In genomic region chr2:121151311-121152109, GRCh38 we compare ENCODE assay signal across 20 cellular contexts.
DNase-seq lines count a peak whose midpoint lies in the region; ATAC-seq, FAIRE-seq and TF ChIP-seq lines count a peak whose summit lies in the region.
"Had no signal": no experiment of that assay in that cellular context is flagged by ENCODE, and none has a peak within 500 bp of the region (broad histone marks: within the 10 kb centered on the region; RNA-seq: fewer than 3 reads in every experiment).

No MANE protein-coding gene starts in this region.

- TF ChIP-seq CTCF in MCF 10A (IDR thresholded peaks at IDR 0.05; ENCODE audit: unreplicated experiment): no peak

- H3K4me3 Mint-ChIP-seq in MCF 10A (ENCODE audit: unreplicated experiment): no peak overlapping the region
- H3K4me3 Mint-ChIP-seq: activated naive CD4-positive, alpha-beta T cell treated with anti-CD3 and anti-CD28 coated beads, Interleukin-2, amount 50 U/mL, for 24 hours; CD14-positive monocyte; T-cell had no signal

- H3K27me3 Mint-ChIP-seq in MCF 10A (ENCODE audit: insufficient read depth, unreplicated experiment): no peaks in the 10 kb centered on the region
- H3K27me3 Mint-ChIP-seq: activated naive CD4-positive, alpha-beta T cell treated with anti-CD3 and anti-CD28 coated beads, Interleukin-2, amount 50 U/mL, for 24 hours; T-cell had no signal

- no peaks in the 10 kb centered on the region for H3K36me3 Mint-ChIP-seq in MCF 10A (ENCODE audit: insufficient read depth, unreplicated experiment)
- H3K36me3 Mint-ChIP-seq: activated naive CD4-positive, alpha-beta T cell treated with anti-CD3 and anti-CD28 coated beads, Interleukin-2, amount 50 U/mL, for 24 hours; CD14-positive monocyte; T-cell had no signal

- H3K9me3 ChIP-seq in small intestine (ENCODE audit: control insufficient read depth, low read depth) (no peaks in the 10 kb centered on the region), MG63 (no peaks in the 10 kb centered on the region)
- H3K9me3 ChIP-seq: testis had no signal

- H3K4me1 Mint-ChIP-seq in MCF 10A (ENCODE audit: insufficient read depth, unreplicated experiment): peaks cover 15% of the 10 kb centered on the region
- H3K4me1 Mint-ChIP-seq: activated naive CD4-positive, alpha-beta T cell treated with anti-CD3 and anti-CD28 coated beads, Interleukin-2, amount 50 U/mL, for 24 hours; CD14-positive monocyte; T-cell had no signal

- FAIRE-seq in small intestine (lab: Jason Lieb, UNC): no peak
- FAIRE-seq: endothelial cell of umbilical vein, GM12892 had no signal

- BruUV-seq in MCF 10A (replicated peaks; lab: Mats Ljungman, UMichigan): no TSS peak

- H3K4me3 ChIP-seq in small intestine (ENCODE audit: low read depth in 1 of 2, low read length in 2 of 2) (no peak overlapping the region), MG63 (no peak overlapping the region)
- H3K4me3 ChIP-seq: gastroesophageal sphincter, testis had no signal

- POLR2A ChIA-PET in MCF 10A (lab: Yijun Ruan, JAX): interaction anchor here (0.7 to 2.7 kb wide), 4 partner anchors 9 to 58 kb away, joined by 3 to 10 read pairs (median 4); no protein-coding TSS in a partner anchor

- 31 to 72% (median 49%) methylated on average over 14 of the region's 14 CpGs for WGBS in small intestine, 3 donors

- intact Hi-C loops in MCF 10A (cut with micrococcal nuclease): no loop called here

- H3K27ac ChIP-seq in layer of hippocampus (ENCODE audit: low read depth, low read length) (peak overlapping the region; percentile 10), small intestine (ENCODE audit: low read depth in 1 of 2, low read length in 1 of 2) (no peak overlapping the region)
- H3K27ac ChIP-seq: gastroesophageal sphincter, testis had no signal

- H3K27me3 ChIP-seq in layer of hippocampus (ENCODE audit: control insufficient read depth, insufficient read depth, low read length): no peaks in the 10 kb centered on the region
- no peaks in the 10 kb centered on the region for H3K27me3 ChIP-seq in small intestine (ENCODE audit: control insufficient read depth in 2 of 2, insufficient read depth in 2 of 2, low read length in 2 of 2)
- H3K27me3 ChIP-seq in MG63: no peaks in the 10 kb centered on the region
- H3K27me3 ChIP-seq: gastroesophageal sphincter, testis had no signal

- no peak overlapping the region for H3K27ac Mint-ChIP-seq in MCF 10A (ENCODE audit: low read depth, unreplicated experiment)
- H3K27ac Mint-ChIP-seq: activated naive CD4-positive, alpha-beta T cell treated with anti-CD3 and anti-CD28 coated beads, Interleukin-2, amount 50 U/mL, for 24 hours; T-cell had no signal

- H3K4me1 ChIP-seq in small intestine (ENCODE audit: control insufficient read depth in 2 of 2, insufficient read depth in 1 of 2, low read depth in 1 of 2, low read length in 1 of 2): no peaks in the 10 kb centered on the region
- H3K4me1 ChIP-seq: gastroesophageal sphincter, testis had no signal

- H3K36me3 ChIP-seq in small intestine (ENCODE audit: control insufficient read depth in 2 of 2, insufficient read depth in 2 of 2, low read length in 2 of 2) (no peaks in the 10 kb centered on the region), MG63 (no peaks in the 10 kb centered on the region)
- H3K36me3 ChIP-seq: gastroesophageal sphincter had no signal

- DNase-seq in HPDE6-E6E7 (ENCODE audit: extremely low spot score) (peak; percentile 67), MCF 10A (ENCODE audit: unreplicated experiment) (peak; percentile 34), small intestine (peak; percentile 84), NCI-H2107 treated with DMSO at 0.1 percent for 48 hours (lab: John Stamatoyannopoulos, UW; ENCODE audit: unreplicated experiment) (no peak), MG63 (no peak), HK-2 (ENCODE audit: unreplicated experiment) (no peak)
- DNase-seq: ACHN; activated CD4-positive, alpha-beta T cell treated with anti-CD3 and anti-CD28 coated beads, Interleukin-2, amount 50 U/mL, for 48 hours; activated T-cell treated with anti-CD3 and anti-CD28 coated beads, Interleukin-2, amount 50 U/mL, for 1 hour; DMS153; NCI-H1436 treated with DMSO at 0.1 percent for 48 hours; T-cell; testis had no signal

- CTCF ChIA-PET in MCF 10A (lab: Yijun Ruan, JAX): interaction anchor here (0.6 to 1.6 kb wide), 7 partner anchors 45 to 300 kb away, joined by 3 to 7 read pairs (median 3); no protein-coding TSS in a partner anchor

- H3K9me3 Mint-ChIP-seq in MCF 10A (ENCODE audit: unreplicated experiment): no peaks in the 10 kb centered on the region
- H3K9me3 Mint-ChIP-seq: activated naive CD4-positive, alpha-beta T cell treated with anti-CD3 and anti-CD28 coated beads, Interleukin-2, amount 50 U/mL, for 24 hours had no signal

- ATAC-seq in HG03045 (IDR thresholded peaks at IDR 0.05; ENCODE audit: unreplicated experiment): no peak
- ATAC-seq: gastroesophageal sphincter, T-cell had no signal

Comparison
In these comparisons a context has a peak if more than half of its experiments do, and no peak if none do; other contexts are left out.
1. DNase-seq: peak in HPDE6-E6E7 (single experiment), MCF 10A (single experiment) and small intestine (single experiment); none in NCI-H2107 treated with DMSO at 0.1 percent for 48 hours (single experiment), MG63 (single experiment) and HK-2 (single experiment).